Comparison of ENCODE assay signal across 8 cellular contexts in the genomic region with DNA sequence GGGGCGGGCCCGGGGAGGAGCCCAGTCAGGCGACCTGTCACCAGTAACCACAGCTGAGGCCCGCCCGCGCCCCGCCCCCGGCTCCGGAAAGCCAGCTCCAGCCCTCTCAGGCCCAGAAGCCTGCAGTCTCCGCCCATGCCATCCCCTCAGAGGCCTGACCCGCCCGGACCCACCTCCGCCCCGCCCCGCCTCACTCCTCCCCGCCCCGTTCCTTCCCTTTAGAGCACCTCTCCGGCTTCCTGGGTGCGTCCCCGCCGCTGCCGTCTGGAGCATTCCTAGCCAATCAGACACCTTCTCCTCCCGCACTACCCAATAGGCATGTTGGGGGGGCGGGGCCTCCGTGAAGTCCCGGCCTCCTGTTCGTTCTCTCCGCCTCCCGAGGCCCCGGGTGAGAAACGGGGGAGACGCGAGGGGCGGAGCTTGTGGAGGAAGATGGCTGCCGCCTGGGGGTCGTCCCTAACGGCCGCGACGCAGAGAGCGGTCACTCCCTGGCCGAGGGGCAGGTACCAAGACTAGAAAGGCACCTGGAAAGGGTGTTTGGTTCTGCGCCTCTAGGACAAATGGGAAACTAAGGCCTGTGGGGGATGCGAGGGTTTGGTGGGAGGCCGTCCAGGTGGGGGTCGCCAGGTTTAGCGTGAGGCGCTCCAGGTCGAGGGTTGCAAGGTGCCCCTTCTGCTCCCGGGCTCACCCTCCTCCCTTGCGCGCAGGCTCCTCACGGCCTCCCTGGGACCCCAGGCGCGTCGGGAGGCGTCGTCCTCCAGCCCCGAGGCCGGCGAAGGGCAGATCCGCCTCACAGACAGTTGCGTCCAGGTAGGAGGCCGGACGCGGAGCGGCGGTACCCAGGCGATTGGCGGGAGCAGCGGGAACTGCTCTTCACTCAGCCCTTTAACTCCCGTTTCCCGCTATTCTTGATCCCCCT. TPM values are rescaled to one million over a fixed set of nuclear protein-coding genes. Genes with fewer than 3 reads are reported as not detected.
DNase-seq lines count a peak whose midpoint lies in the region; ATAC-seq and FAIRE-seq lines count a peak whose summit lies in the region.

Gene ISCA2, plus strand, starts transcription at position 423 of the 919 bp plus-strand sequence. Its CDS starts 10 bp downstream, at position 433.

- H3K27me3 ChIP-seq in endocrine pancreas (ENCODE audit: control insufficient read depth, insufficient read depth, low read length) (no peaks in the 10 kb centered on the region), mesendoderm (ENCODE audit: insufficient read depth, low read length, poor library complexity) (no peaks in the 10 kb centered on the region)

- no peak within 1 kb of the TSS for H2BK120ac ChIP-seq in mesendoderm (ENCODE audit: low read depth, low read length)

- H3K4me1 ChIP-seq in endocrine pancreas (ENCODE audit: control insufficient read depth, insufficient read depth, low read length) (peaks cover 16% of the 10 kb centered on the region), mesendoderm (ENCODE audit: control insufficient read depth, low read depth, low read length) (peaks cover 5% of the 10 kb centered on the region)

- H2AK5ac ChIP-seq in mesendoderm (ENCODE audit: low read length), result no peak within 1 kb of the TSS

- H3K23ac ChIP-seq in mesendoderm (ENCODE audit: low read length), result peak within 1 kb of the TSS; percentile 98

- no peak within 1 kb of the TSS for H4K5ac ChIP-seq in mesendoderm (ENCODE audit: low read length)

- H3K27ac ChIP-seq in mesendoderm (ENCODE audit: low read depth, low read length), result peak within 1 kb of the TSS; percentile 97

- H3K4me2 ChIP-seq in mesendoderm (ENCODE audit: low read length), result peak within 1 kb of the TSS; percentile 83

- no peaks in the 10 kb centered on the region for H3K9me3 ChIP-seq in endocrine pancreas (ENCODE audit: control insufficient read depth, low read length)

- peak within 1 kb of the TSS; percentile 96 for H3K56ac ChIP-seq in mesendoderm (ENCODE audit: low read length)

- H3K79me2 ChIP-seq in mesendoderm (ENCODE audit: control insufficient read depth, insufficient read depth, low read length), result peaks cover 21% of the 10 kb centered on the region

- H3K9ac ChIP-seq in endocrine pancreas (ENCODE audit: control insufficient read depth, insufficient read depth, low read length) (peak within 1 kb of the TSS; percentile 79), mesendoderm (ENCODE audit: low read length) (peak within 1 kb of the TSS; percentile 94)

- no peak within 1 kb of the TSS for H2BK15ac ChIP-seq in mesendoderm (replicated peaks; ENCODE audit: low read depth)

- H3K36me3 ChIP-seq in endocrine pancreas (ENCODE audit: control insufficient read depth, insufficient read depth, low read length) (no peaks in the 10 kb centered on the region), mesendoderm (ENCODE audit: control insufficient read depth, insufficient read depth, low read length) (no peaks in the 10 kb centered on the region)

- peaks cover 28% of the 10 kb centered on the region for H3K79me1 ChIP-seq in mesendoderm (ENCODE audit: low read length)

- peak within 1 kb of the TSS; percentile 19 for H3K4ac ChIP-seq in mesendoderm (ENCODE audit: low read depth, low read length)

- DNase-seq in COLO829 (ENCODE audit: low spot score) (peak; percentile 99), HTR-8/SVneo (ENCODE audit: insufficient read length, low spot score) (peak; percentile 100), NOMO-1 treated with dmso at 0.1 percent for 144 hours (lab: John Stamatoyannopoulos, UW; ENCODE audit: unreplicated experiment) (peak; percentile 96), mesendoderm (peak; percentile 100)
- DNase-seq in activated CD8-positive, alpha-beta memory T cell treated with anti-CD3 and anti-CD28 coated beads for 48 hours (ENCODE audit: low read depth in 2 of 3, low spot score in 2 of 3), result peak; percentile 97 to 99 (median 97)
- peak; percentile 99 for DNase-seq in stimulated activated CD8-positive, alpha-beta memory T cell treated with anti-CD3 and anti-CD28 coated beads, Interleukin-15, amount 100 ng/mL, for 1 hour (ENCODE audit: low read depth)

- H3K4me3 ChIP-seq in endocrine pancreas (ENCODE audit: control insufficient read depth, insufficient read depth, low read length) (peak within 1 kb of the TSS; percentile 97), mesendoderm (ENCODE audit: low read length) (peak within 1 kb of the TSS; percentile 89)

- H3K18ac ChIP-seq in mesendoderm (ENCODE audit: low read length), result peak within 1 kb of the TSS; percentile 81

- H2BK5ac ChIP-seq in mesendoderm (ENCODE audit: low read length), result peak within 1 kb of the TSS; percentile 77

- ATAC-seq in GM21367 (IDR thresholded peaks at IDR 0.05; ENCODE audit: unreplicated experiment), result peak; percentile 81

- FAIRE-seq in HTR-8/SVneo (lab: Jason Lieb, UNC), result peak; percentile 100

- H4K8ac ChIP-seq in mesendoderm (ENCODE audit: low read depth, low read length), result no peak within 1 kb of the TSS

- no CpG with 5 or more reads among the region's 73 CpGs for WGBS in mesendoderm (ENCODE audit: extremely low coverage, insufficient coverage, low lambda C conversion rate)

RNA-seq across cellular contexts. Expression of gene ISCA2, which starts in this region (rescaled TPM):
- 36.8 TPM for polyA plus RNA-seq in mesendoderm (2013, experiment 1 of 2)
- polyA plus RNA-seq in mesendoderm (2013, experiment 2 of 2), result 34.3 TPM

Comparison
In these comparisons a context has a peak if more than half of its experiments do, and no peak if none do; other contexts are left out.
1. Peak in every context shown above with its lines: DNase-seq, ATAC-seq, H3K4me3 ChIP-seq and H3K27ac ChIP-seq.